Comparison of ENCODE assay signal across 20 cellular contexts in genomic region chr13:94280357-94280756, GRCh38.
"Had no signal": no experiment of that assay in that cellular context is flagged by ENCODE, and none has a peak within 500 bp of the region (broad histone marks: within the 10 kb centered on the region; RNA-seq: fewer than 3 reads in every experiment).

No MANE protein-coding gene starts in this region.

- H3K27me3 Mint-ChIP-seq: activated CD8-positive, alpha-beta T cell treated with anti-CD3 and anti-CD28 coated beads for 36 hours; progenitor cell of endocrine pancreas had no signal

- FAIRE-seq: keratinocyte had no signal

- H3K4me3 ChIP-seq: dorsolateral prefrontal cortex, hepatocyte, skin epidermis, transverse colon, vagina had no signal

- ATAC-seq: activated CD8-positive, alpha-beta T cell treated with anti-CD3 and anti-CD28 coated beads for 36 hours; esophagus mucosa; left ventricle myocardium superior; naive thymus-derived CD8-positive, alpha-beta T cell; right cardiac atrium; stimulated activated naive CD8-positive, alpha-beta T cell treated with anti-CD3 and anti-CD28 coated beads, Interleukin-15, Interleukin-2, amounts not matched to agents 100 U/mL and 50 U/mL, for 24 hours had no signal

- DNase-seq: activated CD8-positive, alpha-beta T cell treated with anti-CD3 and anti-CD28 coated beads for 36 hours; activated effector memory CD4-positive, alpha-beta T cell treated with anti-CD3 and anti-CD28 coated beads, Interleukin-2, amount 50 U/mL, for 16 hours; activated T-cell treated with anti-CD3 and anti-CD28 coated beads, Interleukin-2, amount 50 U/mL, for 48 hours; dorsolateral prefrontal cortex; left ventricle myocardium superior; naive thymus-derived CD8-positive, alpha-beta T cell; nucleus accumbens; right cardiac atrium; stimulated activated CD4-positive, alpha-beta T cell treated with anti-CD3 and anti-CD28 coated beads, Interleukin-4, amount 100 ng/mL, for 4 hours; stimulated activated naive CD8-positive, alpha-beta T cell treated with anti-CD3 and anti-CD28 coated beads, Interleukin-15, Interleukin-2, amounts not matched to agents 100 U/mL and 50 U/mL, for 24 hours; transverse colon; WERI-Rb-1 had no signal

- H3K9me3 ChIP-seq: transverse colon, vagina had no signal

- H3K36me3 Mint-ChIP-seq: memory B cell had no signal

- H3K27ac ChIP-seq: dorsolateral prefrontal cortex, hepatocyte, skin epidermis, transverse colon, vagina, WERI-Rb-1 had no signal

- H3K4me3 Mint-ChIP-seq: activated CD8-positive, alpha-beta T cell treated with anti-CD3 and anti-CD28 coated beads for 36 hours; activated naive CD4-positive, alpha-beta T cell treated with anti-CD3 and anti-CD28 coated beads, Interleukin-2, amount 50 U/mL, for 24 hours; memory B cell; naive thymus-derived CD8-positive, alpha-beta T cell had no signal

- H3K4me1 Mint-ChIP-seq: activated naive CD4-positive, alpha-beta T cell treated with anti-CD3 and anti-CD28 coated beads, Interleukin-2, amount 50 U/mL, for 24 hours; memory B cell had no signal

- H3K27me3 ChIP-seq: dorsolateral prefrontal cortex, hepatocyte, transverse colon, vagina had no signal

- H3K4me1 ChIP-seq: transverse colon, vagina had no signal

- H3K36me3 ChIP-seq: transverse colon, vagina, WERI-Rb-1 had no signal

- H3K27ac Mint-ChIP-seq: activated CD8-positive, alpha-beta T cell treated with anti-CD3 and anti-CD28 coated beads for 36 hours; activated naive CD4-positive, alpha-beta T cell treated with anti-CD3 and anti-CD28 coated beads, Interleukin-2, amount 50 U/mL, for 24 hours; memory B cell; naive thymus-derived CD8-positive, alpha-beta T cell; progenitor cell of endocrine pancreas had no signal
